In the genomic region with DNA sequence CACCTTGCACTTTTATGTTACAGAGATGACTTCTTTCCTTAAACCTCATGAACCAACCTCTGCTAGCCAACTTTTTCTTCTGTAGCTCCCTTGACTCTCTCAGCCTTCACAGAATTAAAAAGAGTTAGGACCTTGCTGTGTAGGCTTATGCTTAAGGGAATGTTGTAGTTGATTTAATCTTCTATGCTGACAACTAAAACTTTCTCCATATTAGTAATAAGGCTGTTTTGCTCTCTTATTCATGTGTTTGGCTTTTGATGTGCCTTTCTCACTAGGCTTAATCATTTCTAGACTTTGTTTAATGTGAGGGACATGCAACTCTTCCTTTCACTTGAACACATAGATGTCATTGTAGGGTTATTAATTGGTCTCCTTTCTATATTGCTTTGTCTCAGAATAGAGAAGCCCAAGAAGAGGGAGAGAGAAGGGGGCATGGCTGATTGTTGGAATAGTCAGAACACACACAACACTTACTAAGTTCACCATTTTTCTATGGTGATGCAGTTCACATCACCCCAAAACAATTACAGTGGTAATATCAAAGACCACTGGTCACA, we compare ENCODE assay signal across 32 cellular contexts.
"Had no signal": no experiment of that assay in that cellular context is flagged by ENCODE, and none has a peak within 500 bp of the region (broad histone marks: within the 10 kb centered on the region; RNA-seq: fewer than 3 reads in every experiment).

No MANE protein-coding gene starts in this region.

- FAIRE-seq: astrocyte, colon, TTC549 had no signal

- H3K9me3 ChIP-seq: adrenal gland, body of pancreas, breast epithelium had no signal

- DNase-seq: activated B cell treated with CpG ODN at 0.5 μM for 24 hours; activated CD4-positive, alpha-beta memory T cell treated with anti-CD3 and anti-CD28 coated beads for 36 hours; activated CD4-positive, alpha-beta T cell treated with anti-CD3 and anti-CD28 coated beads, Interleukin-2, amount 10 ng/mL, durations not matched to agents 24 days and 14 days; activated CD4-positive, alpha-beta T cell treated with anti-CD3 and anti-CD28 coated beads, Interleukin-2, amount 50 U/mL, for 1 hour; activated CD4-positive, alpha-beta T cell treated with anti-CD3 and anti-CD28 coated beads, Interleukin-2, amount 50 U/mL, for 4 hours; activated CD4-positive, CD25-positive, alpha-beta regulatory T cell treated with anti-CD3 and anti-CD28 coated beads, Interleukin-2, amount 50 U/mL, for 72 hours; activated CD8-positive, alpha-beta memory T cell treated with anti-CD3 and anti-CD28 coated beads, Interleukin-2, amount 50 U/mL, for 48 hours; activated CD8-positive, alpha-beta T cell treated with anti-CD3 and anti-CD28 coated beads for 36 hours; activated effector memory CD4-positive, alpha-beta T cell treated with anti-CD3 and anti-CD28 coated beads, Interleukin-2, amount 50 U/mL, for 16 hours; activated gamma-delta T cell treated with Interleukin-2 at 50 U/mL for 16 hours; activated naive CD4-positive, alpha-beta T cell; activated naive CD4-positive, alpha-beta T cell treated with anti-CD3 and anti-CD28 coated beads for 36 hours; activated naive CD4-positive, alpha-beta T cell treated with anti-CD3 and anti-CD28 coated beads, Interleukin-2, amount 50 U/mL, for 16 hours; activated naive CD8-positive, alpha-beta T cell treated with anti-CD3 and anti-CD28 coated beads for 36 hours; activated T-cell treated with anti-CD3 and anti-CD28 coated beads, Interleukin-2, amount 50 U/mL, for 1 hour; activated T-cell treated with anti-CD3 and anti-CD28 coated beads, Interleukin-2, amount 50 U/mL, for 4 hours; adrenal gland; amniotic stem cell; aorta; body of pancreas; brain microvascular endothelial cell; central memory CD4-positive, alpha-beta T cell; T-helper 1 cell; T-helper 9 cell had no signal

- H3K27ac Mint-ChIP-seq: activated B cell treated with CpG ODN at 0.5 μM for 24 hours; activated CD4-positive, alpha-beta memory T cell treated with anti-CD3 and anti-CD28 coated beads for 36 hours; activated CD4-positive, alpha-beta T cell treated with anti-CD3 and anti-CD28 coated beads, Interleukin-2, amount 10 ng/mL, durations not matched to agents 24 days and 14 days; activated CD8-positive, alpha-beta T cell treated with anti-CD3 and anti-CD28 coated beads for 36 hours; activated naive CD4-positive, alpha-beta T cell treated with anti-CD3 and anti-CD28 coated beads for 36 hours; activated naive CD4-positive, alpha-beta T cell treated with anti-CD3 and anti-CD28 coated beads, Interleukin-2, amount 50 U/mL, for 72 hours; activated naive CD8-positive, alpha-beta T cell treated with anti-CD3 and anti-CD28 coated beads for 36 hours; T-helper 1 cell treated with Interleukin-12 subunit alpha and Interleukin-12 subunit beta and Interleukin-4 antibody, amounts not matched to agents 30 μg/mL and 1 μg/mL, for 36 hours; T-helper 2 cell treated with Interferon-gamma antibody and Interleukin-4, amounts not matched to agents 5 μg/mL and 100 μg/mL, for 36 hours had no signal

- H3K4me3 ChIP-seq: adrenal gland, body of pancreas, breast epithelium had no signal

- H3K4me3 Mint-ChIP-seq: activated B cell treated with CpG ODN at 0.5 μM for 24 hours; activated CD4-positive, alpha-beta memory T cell treated with anti-CD3 and anti-CD28 coated beads for 36 hours; activated CD4-positive, alpha-beta T cell treated with anti-CD3 and anti-CD28 coated beads, Interleukin-2, amount 10 ng/mL, durations not matched to agents 24 days and 14 days; activated CD8-positive, alpha-beta T cell treated with anti-CD3 and anti-CD28 coated beads for 36 hours; activated naive CD4-positive, alpha-beta T cell treated with anti-CD3 and anti-CD28 coated beads for 36 hours; activated naive CD8-positive, alpha-beta T cell treated with anti-CD3 and anti-CD28 coated beads for 36 hours; activated T-cell treated with anti-CD3 and anti-CD28 coated beads, Interleukin-2, amount 50 U/mL, for 4 hours; T-helper 1 cell treated with Interleukin-12 subunit alpha and Interleukin-12 subunit beta and Interleukin-4 antibody, amounts not matched to agents 30 μg/mL and 1 μg/mL, for 36 hours; T-helper 2 cell treated with Interferon-gamma antibody and Interleukin-4, amounts not matched to agents 5 μg/mL and 100 μg/mL, for 36 hours had no signal

- H3K9me3 Mint-ChIP-seq: activated CD4-positive, alpha-beta memory T cell treated with anti-CD3 and anti-CD28 coated beads for 36 hours; activated CD4-positive, alpha-beta T cell treated with anti-CD3 and anti-CD28 coated beads, Interleukin-2, amount 10 ng/mL, durations not matched to agents 24 days and 14 days; activated CD8-positive, alpha-beta T cell treated with anti-CD3 and anti-CD28 coated beads for 36 hours; activated naive CD4-positive, alpha-beta T cell treated with anti-CD3 and anti-CD28 coated beads for 36 hours; activated naive CD4-positive, alpha-beta T cell treated with anti-CD3 and anti-CD28 coated beads, Interleukin-2, amount 50 U/mL, for 72 hours; activated naive CD8-positive, alpha-beta T cell treated with anti-CD3 and anti-CD28 coated beads for 36 hours; activated T-cell treated with anti-CD3 and anti-CD28 coated beads, Interleukin-2, amount 50 U/mL, for 4 hours; T-helper 1 cell treated with Interleukin-12 subunit alpha and Interleukin-12 subunit beta and Interleukin-4 antibody, amounts not matched to agents 30 μg/mL and 1 μg/mL, for 36 hours; T-helper 2 cell treated with Interferon-gamma antibody and Interleukin-4, amounts not matched to agents 5 μg/mL and 100 μg/mL, for 36 hours had no signal

- H3K4me1 ChIP-seq: adrenal gland, body of pancreas, breast epithelium had no signal

- H3K4me1 Mint-ChIP-seq: activated B cell treated with CpG ODN at 0.5 μM for 24 hours; activated CD4-positive, alpha-beta T cell treated with anti-CD3 and anti-CD28 coated beads, Interleukin-2, amount 10 ng/mL, durations not matched to agents 24 days and 14 days; activated naive CD8-positive, alpha-beta T cell treated with anti-CD3 and anti-CD28 coated beads for 36 hours had no signal

- H3K36me3 Mint-ChIP-seq: activated CD4-positive, alpha-beta memory T cell treated with anti-CD3 and anti-CD28 coated beads for 36 hours; activated naive CD4-positive, alpha-beta T cell treated with anti-CD3 and anti-CD28 coated beads, Interleukin-2, amount 50 U/mL, for 72 hours; activated naive CD8-positive, alpha-beta T cell treated with anti-CD3 and anti-CD28 coated beads for 36 hours had no signal

- ATAC-seq: activated CD8-positive, alpha-beta T cell treated with anti-CD3 and anti-CD28 coated beads for 36 hours; body of pancreas had no signal

- H3K27me3 Mint-ChIP-seq: activated B cell treated with CpG ODN at 0.5 μM for 24 hours; activated CD4-positive, alpha-beta memory T cell treated with anti-CD3 and anti-CD28 coated beads for 36 hours; activated CD4-positive, alpha-beta T cell treated with anti-CD3 and anti-CD28 coated beads, Interleukin-2, amount 10 ng/mL, durations not matched to agents 24 days and 14 days; activated CD8-positive, alpha-beta T cell treated with anti-CD3 and anti-CD28 coated beads for 36 hours; activated naive CD8-positive, alpha-beta T cell treated with anti-CD3 and anti-CD28 coated beads for 36 hours had no signal

- H3K27ac ChIP-seq: adrenal gland, body of pancreas, brain microvascular endothelial cell, breast epithelium, VCaP had no signal
